Comparison of ENCODE assay signal across 1 cellular context in genomic region chr12:43004908-43005307, GRCh38.
TF ChIP-seq lines count a peak whose summit lies in the region.

No MANE protein-coding gene starts in this region.

TF ChIP-seq in HCT116, 20 proteins besides CTCF, POLR2A, EP300 and RAD21 (continued from another document):
- no peak for TF ChIP-seq TCF7L2 (IDR thresholded peaks at IDR 0.05; ENCODE audit: borderline replicate concordance, extremely low read depth, insufficient read depth, insufficient read length)
TF ChIP-seq in HCT116: peak in this region for 0.
